8 cellular contexts compared by ENCODE assay signal in the genomic region with DNA sequence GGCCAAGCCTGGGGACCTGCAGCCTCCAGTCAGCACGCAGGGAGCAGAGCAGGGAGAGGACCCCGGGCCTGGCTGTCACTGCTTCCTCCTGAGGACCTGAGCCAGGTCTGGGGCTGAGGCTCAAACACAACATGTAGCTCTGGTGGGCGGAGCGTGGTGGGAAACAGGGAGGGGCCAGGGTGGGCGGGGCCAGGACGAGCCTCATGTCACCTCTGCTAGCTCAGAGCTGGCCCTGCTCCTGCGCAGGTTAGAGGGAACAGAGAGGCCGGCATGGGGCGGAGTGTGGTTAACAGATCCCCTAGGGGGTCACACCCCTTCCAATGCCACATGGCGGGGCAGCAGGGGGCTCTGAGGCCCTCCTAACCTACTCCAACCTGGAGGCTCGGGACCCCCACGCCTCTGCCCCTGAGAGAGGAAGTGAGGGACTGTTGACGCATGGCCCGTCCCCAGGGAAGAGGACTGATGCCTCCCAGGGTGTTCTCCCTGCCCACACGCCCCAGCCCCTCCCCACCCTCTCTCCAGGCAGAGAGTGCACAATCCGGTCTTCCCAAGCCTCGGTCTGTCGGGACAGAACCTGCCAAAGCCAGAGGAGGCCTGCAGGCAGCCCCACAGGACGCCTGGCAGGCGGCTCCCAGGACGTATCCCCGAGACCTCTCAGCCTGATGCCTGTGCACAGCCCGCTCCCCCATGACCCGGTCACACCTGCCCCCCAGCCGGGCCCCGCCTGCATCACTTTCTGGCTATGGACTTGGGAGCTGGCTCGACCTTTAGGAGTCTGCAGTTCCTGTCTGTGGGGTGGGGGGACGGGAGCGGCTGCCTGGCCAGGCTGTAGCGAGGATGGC. TPM values are rescaled to one million over a fixed set of nuclear protein-coding genes. Genes with fewer than 3 reads are reported as not detected.
A peak's percentile ranks its signal among the peaks of the same experiment; 100 is the strongest.
DNase-seq lines count a peak whose midpoint lies in the region; ATAC-seq and TF ChIP-seq lines count a peak whose summit lies in the region.

No MANE protein-coding gene starts in this region.

- H3K4me1 Mint-ChIP-seq in neural progenitor cell = peaks cover 32% of the 10 kb centered on the region

- H3K9me3 Mint-ChIP-seq in neural progenitor cell = no peaks in the 10 kb centered on the region

- no peaks in the 10 kb centered on the region for H3K79me2 ChIP-seq in neural progenitor cell (ENCODE audit: low read depth)

- no peak overlapping the region for H3K4me3 ChIP-seq in neural progenitor cell

- H3K27ac Mint-ChIP-seq in neural progenitor cell = peak overlapping the region; percentile 53

- no peaks in the 10 kb centered on the region for H3K36me3 ChIP-seq in neural progenitor cell

- no peak overlapping the region for H3K9ac ChIP-seq in neural progenitor cell

- H3K4me3 Mint-ChIP-seq in neural progenitor cell = no peak overlapping the region

- H3K4me2 ChIP-seq in neural progenitor cell = peak overlapping the region; percentile 47

- no peak for DNase-seq in activated CD4-positive, CD25-positive, alpha-beta regulatory T cell treated with anti-CD3 and anti-CD28 coated beads, Interleukin-2, amount 50 U/mL, for 72 hours
- DNase-seq in NCI-H526 (lab: John Stamatoyannopoulos, UW) (peak; percentile 35 to 80), cerebellar cortex (ENCODE audit: low spot score) (peak; percentile 82), neural progenitor cell (ENCODE audit: low spot score) (peak; percentile 92)

- H2AFZ ChIP-seq in neural progenitor cell (replicated peaks) = no peak overlapping the region

- H3K36me3 Mint-ChIP-seq in neural progenitor cell = no peaks in the 10 kb centered on the region

- no peak for TF ChIP-seq CTCF in neural progenitor cell (IDR thresholded peaks at IDR 0.05)

- peaks cover 31% of the 10 kb centered on the region for H3F3A ChIP-seq in neural progenitor cell (ENCODE audit: low read depth)

- peaks cover 6% of the 10 kb centered on the region for H4K20me1 ChIP-seq in neural progenitor cell (ENCODE audit: low read depth)

- no peaks in the 10 kb centered on the region for H3K27me3 ChIP-seq in neural progenitor cell

- peaks cover 2% of the 10 kb centered on the region for H3K27me3 Mint-ChIP-seq in neural progenitor cell (ENCODE audit: insufficient read depth, low read depth)

- no peaks in the 10 kb centered on the region for H3K9me3 ChIP-seq in neural progenitor cell (ENCODE audit: low read depth)

- ATAC-seq in activated CD4-positive, CD25-positive, alpha-beta regulatory T cell treated with anti-CD3 and anti-CD28 coated beads, Interleukin-2, amount 50 U/mL, for 24 hours = peak; percentile 45 to 54
- no peak for ATAC-seq in GM21786 (IDR thresholded peaks at IDR 0.05; ENCODE audit: unreplicated experiment)
- ATAC-seq in HG02870 (IDR thresholded peaks at IDR 0.05; ENCODE audit: unreplicated experiment) = no peak
- no peak for ATAC-seq in HG03108 (IDR thresholded peaks at IDR 0.05; ENCODE audit: unreplicated experiment)

- no peak overlapping the region for H3K27ac ChIP-seq in neural progenitor cell

- peaks cover 53% of the 10 kb centered on the region for H3K4me1 ChIP-seq in neural progenitor cell

RNA-seq across cellular contexts. Expression of gene PIEZO1, which starts 15.2 kb away (rescaled TPM):
- total RNA-seq in neural progenitor cell (ENCODE audit: low replicate concordance) = 5.5 and 26.9 TPM in 2 replicates

RNA-seq across cellular contexts. Expression of gene CDT1, which starts 33.8 kb away (rescaled TPM):
- 7.8 and 57.9 TPM in 2 replicates for total RNA-seq in neural progenitor cell (ENCODE audit: low replicate concordance)

RNA-seq across cellular contexts. Expression of gene APRT, which starts 41.9 kb away (rescaled TPM):
- total RNA-seq in neural progenitor cell (ENCODE audit: low replicate concordance) = 53.4 and 150 TPM in 2 replicates

Comparison
In these comparisons a context has a peak if more than half of its experiments do, and no peak if none do; other contexts are left out.
1. ATAC-seq: peak in activated CD4-positive, CD25-positive, alpha-beta regulatory T cell treated with anti-CD3 and anti-CD28 coated beads, Interleukin-2, amount 50 U/mL, for 24 hours (2 of 2); none in GM21786 (single experiment), HG02870 (single experiment) and HG03108 (single experiment).